ENCODE assay signal across 11 cellular contexts in genomic region chr1:25567710-25568089, GRCh38. TPM values are rescaled to one million over a fixed set of nuclear protein-coding genes. Genes with fewer than 3 reads are reported as not detected.
A peak's percentile ranks its signal among the peaks of the same experiment; 100 is the strongest.
DNase-seq lines count a peak whose midpoint lies in the region; ATAC-seq, FAIRE-seq and TF ChIP-seq lines count a peak whose summit lies in the region.
"Had no signal": no experiment of that assay in that cellular context is flagged by ENCODE, and none has a peak within 500 bp of the region (broad histone marks: within the 10 kb centered on the region; RNA-seq: fewer than 3 reads in every experiment).

No MANE protein-coding gene starts in this region.

- H3K36me3 ChIP-seq in GM23248 (ENCODE audit: low read depth), result 0 out of 2 replicates have a peak, but pooled peaks cover under 1% of the 10 kb centered on the region
- H3K36me3 ChIP-seq in left ventricle myocardium inferior, result peaks cover 12% of the 10 kb centered on the region
- H3K36me3 ChIP-seq in smooth muscle cell (ENCODE audit: low read depth), result no peaks in the 10 kb centered on the region

- H3K9ac ChIP-seq in GM23248 (peak overlapping the region; percentile 92), smooth muscle cell (ENCODE audit: low read depth) (peak overlapping the region; percentile 95)

- DNase-seq in GM23248 (peak; percentile 64), left ventricle myocardium inferior (no peak), smooth muscle cell (lab: John Stamatoyannopoulos, UW; ENCODE audit: unreplicated experiment) (no peak), left colon (no peak), medulla oblongata (ENCODE audit: extremely low spot score) (no peak), DMS114 treated with DMSO at 0.1 percent for 48 hours (lab: John Stamatoyannopoulos, UW; ENCODE audit: unreplicated experiment) (no peak), urothelium cell line (ENCODE audit: low spot score) (no peak)
- DNase-seq in activated naive CD8-positive, alpha-beta T cell treated with anti-CD3 and anti-CD28 coated beads for 36 hours, result no peak
- DNase-seq: amniotic stem cell; NK-92 treated with Interleukin-12 subunit alpha and Interleukin-12 subunit beta, amount 100 ng/mL, for 24 hours had no signal

- in situ Hi-C loops in GM23248 (cut with MboI), result no loop called here

- no peaks in the 10 kb centered on the region for H4K20me1 ChIP-seq in GM23248 (ENCODE audit: insufficient read depth)
- H4K20me1 ChIP-seq in smooth muscle cell (ENCODE audit: low read depth), result no peaks in the 10 kb centered on the region

- intact Hi-C loops in left ventricle myocardium inferior (cut with micrococcal nuclease), result no loop called here
- intact Hi-C loops in left colon (cut with DNase I, micrococcal nuclease), result no loop called here

- H3K4me1 Mint-ChIP-seq in activated naive CD8-positive, alpha-beta T cell treated with anti-CD3 and anti-CD28 coated beads for 36 hours, result peaks cover 74% of the 10 kb centered on the region

- H3K27ac ChIP-seq in GM23248 (peak overlapping the region; percentile 99), left ventricle myocardium inferior (replicated peaks) (peak overlapping the region; percentile 83), smooth muscle cell (ENCODE audit: low read depth) (peak overlapping the region; percentile 99)

- H3K79me2 ChIP-seq in GM23248 (ENCODE audit: insufficient read depth) (no peaks in the 10 kb centered on the region), smooth muscle cell (ENCODE audit: low read depth) (no peaks in the 10 kb centered on the region)

- no peak for FAIRE-seq in urothelium cell line (lab: Jason Lieb, UNC)
- FAIRE-seq: TTC549 had no signal

- peak overlapping the region; percentile 85 for H3K4me2 ChIP-seq in GM23248 (ENCODE audit: unreplicated experiment)
- H3K4me2 ChIP-seq in smooth muscle cell, result peak overlapping the region; percentile 63

- TF ChIP-seq CTCF in left ventricle myocardium inferior (IDR thresholded peaks at IDR 0.05; ENCODE audit: borderline replicate concordance), result no peak
- no peak for TF ChIP-seq CTCF in smooth muscle cell (IDR thresholded peaks at IDR 0.05; ENCODE audit: borderline replicate concordance, insufficient read depth, poor library complexity, severe bottlenecking)

- H3K4me3 ChIP-seq in GM23248, result peak overlapping the region; percentile 51
- no peak overlapping the region for H3K4me3 ChIP-seq in left ventricle myocardium inferior
- H3K4me3 ChIP-seq in smooth muscle cell, result no peak overlapping the region

- ATAC-seq in left colon, result no peak

- WGBS in GM23248 (ENCODE audit: low coverage in 1 of 2, low lambda C conversion rate in 2 of 2, missing lambda C conversion rate in 2 of 2), 2 experiments, result 27 to 34% methylated on average over 10 of the region's 10 CpGs
- WGBS in smooth muscle cell (ENCODE audit: low lambda C conversion rate), result 74% methylated on average over 10 of the region's 10 CpGs

- peak overlapping the region; percentile 88 for H3K27ac Mint-ChIP-seq in activated naive CD8-positive, alpha-beta T cell treated with anti-CD3 and anti-CD28 coated beads for 36 hours

- peaks cover 36% of the 10 kb centered on the region for H3F3A ChIP-seq in GM23248 (ENCODE audit: insufficient read depth)
- peaks cover 29% of the 10 kb centered on the region for H3F3A ChIP-seq in smooth muscle cell (ENCODE audit: low read depth)

- H2AFZ ChIP-seq in GM23248 (no peak overlapping the region), smooth muscle cell (ENCODE audit: low read depth) (no peak overlapping the region)

- H3K9me2 ChIP-seq in GM23248 (ENCODE audit: insufficient read depth), result no peaks in the 10 kb centered on the region

- H3K4me3 Mint-ChIP-seq in activated naive CD8-positive, alpha-beta T cell treated with anti-CD3 and anti-CD28 coated beads for 36 hours, result no peak overlapping the region

- no peaks in the 10 kb centered on the region for H3K27me3 Mint-ChIP-seq in activated naive CD8-positive, alpha-beta T cell treated with anti-CD3 and anti-CD28 coated beads for 36 hours

- peaks cover 9% of the 10 kb centered on the region for H3K36me3 Mint-ChIP-seq in activated naive CD8-positive, alpha-beta T cell treated with anti-CD3 and anti-CD28 coated beads for 36 hours

- H3K9me3 ChIP-seq in GM23248 (ENCODE audit: low read depth), result no peaks in the 10 kb centered on the region
- no peaks in the 10 kb centered on the region for H3K9me3 ChIP-seq in left ventricle myocardium inferior (replicated peaks)
- no peaks in the 10 kb centered on the region for H3K9me3 ChIP-seq in smooth muscle cell (replicated peaks; ENCODE audit: low read depth)

- H3K4me1 ChIP-seq in GM23248 (ENCODE audit: insufficient read depth), result peaks cover 43% of the 10 kb centered on the region
- peaks cover 48% of the 10 kb centered on the region for H3K4me1 ChIP-seq in left ventricle myocardium inferior
- H3K4me1 ChIP-seq in smooth muscle cell (ENCODE audit: low read depth), result peaks cover 32% of the 10 kb centered on the region

- H3K27me3 ChIP-seq in GM23248 (replicated peaks; ENCODE audit: insufficient read depth) (no peaks in the 10 kb centered on the region), left ventricle myocardium inferior (ENCODE audit: low read depth) (no peaks in the 10 kb centered on the region), smooth muscle cell (ENCODE audit: low read depth) (no peaks in the 10 kb centered on the region)

- no peaks in the 10 kb centered on the region for H3K9me3 Mint-ChIP-seq in activated naive CD8-positive, alpha-beta T cell treated with anti-CD3 and anti-CD28 coated beads for 36 hours

RNA-seq across cellular contexts. Expression of gene LDLRAP1, which starts 24.3 kb away (rescaled TPM):
- 22.5 and 23.6 TPM in 2 replicates for total RNA-seq in GM23248 (2014; rRNA removed; shearing (Covaris generic))
- polyA plus RNA-seq in GM23248 (2016; fragmentation: Nextera tagmentation; extraction: Ambion mirVana), result 26.9 and 29.5 TPM in 2 replicates
- 10 to 100 TPM; 14.3 to 17.4 TPM for total RNA-seq in activated naive CD8-positive, alpha-beta T cell treated with anti-CD3 and anti-CD28 coated beads for 36 hours
- total RNA-seq in left ventricle myocardium inferior, result 14.4 TPM
- total RNA-seq in smooth muscle cell, result 16.2 and 19.5 TPM in 2 replicates
- 30.5 and 39.0 TPM in 2 replicates for polyA plus RNA-seq in smooth muscle cell
- 10 to 100 TPM; 37.7 to 40.2 TPM for total RNA-seq in left colon

RNA-seq across cellular contexts. Expression of gene MAN1C1, which starts 48.9 kb away (rescaled TPM):
- 0.51 and 1.1 TPM in 2 replicates for total RNA-seq in GM23248 (2014; rRNA removed; shearing (Covaris generic))
- polyA plus RNA-seq in GM23248 (2016; fragmentation: Nextera tagmentation; extraction: Ambion mirVana), result 0.29 and 0.43 TPM in 2 replicates
- total RNA-seq in activated naive CD8-positive, alpha-beta T cell treated with anti-CD3 and anti-CD28 coated beads for 36 hours, result 1 to 10 TPM; 5.1 to 5.3 TPM
- total RNA-seq in left ventricle myocardium inferior, result 18.0 TPM
- total RNA-seq in smooth muscle cell, result 5.0 and 10.5 TPM in 2 replicates
- polyA plus RNA-seq in smooth muscle cell, result 4.2 and 4.4 TPM in 2 replicates
- total RNA-seq in left colon, result 1 to 10 TPM; 1.7 to 6.0 TPM
